In the genomic region with DNA sequence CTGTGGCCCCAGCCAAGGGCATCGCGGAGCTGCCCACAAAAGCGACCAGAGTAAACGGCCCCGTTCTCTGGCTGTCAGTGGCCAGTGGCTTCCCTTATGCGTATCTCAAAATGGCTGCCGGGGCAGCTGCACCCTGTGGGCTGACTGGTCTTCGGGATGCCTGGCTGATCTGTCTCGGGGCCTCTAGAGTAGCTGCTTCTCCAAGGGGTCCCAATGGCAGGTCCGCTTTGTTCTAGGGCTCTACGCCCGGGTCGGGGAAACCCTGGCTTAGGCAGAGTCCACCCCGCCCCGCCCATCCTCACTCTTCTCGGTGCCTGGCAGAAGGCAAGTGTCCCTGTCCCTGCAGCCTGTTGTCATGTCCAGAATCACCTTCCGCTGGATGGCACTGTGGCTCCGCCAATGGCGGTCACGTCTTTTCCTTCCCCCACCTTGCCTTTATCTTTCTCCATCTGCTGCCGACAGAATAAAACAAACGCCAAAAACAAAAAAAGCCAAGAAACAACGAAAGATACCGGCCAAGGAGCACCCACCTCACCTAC, we compare ENCODE assay signal across 8 cellular contexts. TPM values are rescaled to one million over a fixed set of nuclear protein-coding genes. Genes with fewer than 3 reads are reported as not detected.
A peak's percentile ranks its signal among the peaks of the same experiment; 100 is the strongest.
DNase-seq lines count a peak whose midpoint lies in the region; ATAC-seq and TF ChIP-seq lines count a peak whose summit lies in the region.
"Not testable (repeated sequence)": the region's sequence is repeated elsewhere in the genome, so short reads cannot be mapped to it uniquely, and the experiment has no call there.

No MANE protein-coding gene starts in this region.

- WGBS in right lobe of liver (ENCODE audit: insufficient coverage, low coverage, low lambda C conversion rate, missing lambda C conversion rate), result no CpG with 5 or more reads among the region's 24 CpGs
- no CpG with 5 or more reads among the region's 24 CpGs for WGBS in aorta, 2 donors

- not testable (repeated sequence) for DNase-seq in right lobe of liver, aorta

- not testable (repeated sequence) for H3K27ac ChIP-seq in right lobe of liver; aorta (ENCODE audit: low read depth in 1 of 2, low read length in 2 of 2)

- ATAC-seq in GM18517 (IDR thresholded peaks at IDR 0.05; ENCODE audit: unreplicated experiment) (peak; percentile 44), GM19324 (IDR thresholded peaks at IDR 0.05; ENCODE audit: low FRiP score, unreplicated experiment) (peak; percentile 31), GM21526 (IDR thresholded peaks at IDR 0.05; ENCODE audit: low FRiP score, unreplicated experiment) (peak; percentile 47), HG02840 (IDR thresholded peaks at IDR 0.05; ENCODE audit: low FRiP score, unreplicated experiment) (peak; percentile 30), HG03097 (IDR thresholded peaks at IDR 0.05; ENCODE audit: low FRiP score, unreplicated experiment) (peak; percentile 27), SK-N-SH treated with all-trans-retinoic acid at 6 μM for 48 hours (peak; percentile 71), right lobe of liver (peak in 3 of 4 donors; percentile 69 to 76 (median 73)), aorta (ENCODE audit: low FRiP score) (peak; percentile 78)

- not testable (repeated sequence) for H3K9me3 ChIP-seq in right lobe of liver; aorta (ENCODE audit: control insufficient read depth, low read length)

- not testable (repeated sequence) for TF ChIP-seq POLR2A in right lobe of liver (IDR thresholded peaks at IDR 0.05)

- H3K4me1 ChIP-seq in right lobe of liver; aorta (ENCODE audit: control insufficient read depth in 1 of 2, insufficient read depth in 2 of 2, low read length in 2 of 2): not testable (repeated sequence)

- not testable (repeated sequence) for TF ChIP-seq CTCF in right lobe of liver (IDR thresholded peaks at IDR 0.05)

- H3K4me3 ChIP-seq in right lobe of liver; aorta (ENCODE audit: low read length in 2 of 2): not testable (repeated sequence)

- intact Hi-C loops in right lobe of liver (cut with DNase I); aorta (cut with DNase I): not testable (repeated sequence)

- not testable (repeated sequence) for H3K36me3 ChIP-seq in right lobe of liver; aorta (ENCODE audit: control insufficient read depth in 1 of 2, insufficient read depth in 2 of 2, low read length in 1 of 2)

- not testable (repeated sequence) for H3K27me3 ChIP-seq in right lobe of liver; aorta (ENCODE audit: control insufficient read depth in 1 of 2, insufficient read depth in 2 of 2, low read length in 1 of 2)

RNA-seq across cellular contexts. Expression of a gene that starts 44.5 kb away (rescaled TPM):
- total RNA-seq in right lobe of liver (1 to 10 TPM; 2.8 to 10.0 (median 5.4) TPM), aorta (10 to 100 TPM; 43.0 TPM)
- polyA plus RNA-seq in aorta, result 10 to 100 TPM; 35.7 to 45.5 TPM

Comparison
In these comparisons a context has a peak if more than half of its experiments do, and no peak if none do; other contexts are left out.
1. ATAC-seq: peak in every context shown above with its lines; median percentile 78 in aorta; 73 in right lobe of liver; 71 in SK-N-SH treated with all-trans-retinoic acid at 6 μM for 48 hours; 47 in GM21526; 44 in GM18517; 31 in GM19324; 30 in HG02840; 27 in HG03097.
2. RNA of a gene that starts 44.5 kb away (total RNA-seq): 43.0 TPM in aorta; 2.8 to 10.0 TPM in right lobe of liver; every median in the first group is over 4 times any median in the second.